Comparison of ENCODE assay signal across 1 cellular context in the genomic region with DNA sequence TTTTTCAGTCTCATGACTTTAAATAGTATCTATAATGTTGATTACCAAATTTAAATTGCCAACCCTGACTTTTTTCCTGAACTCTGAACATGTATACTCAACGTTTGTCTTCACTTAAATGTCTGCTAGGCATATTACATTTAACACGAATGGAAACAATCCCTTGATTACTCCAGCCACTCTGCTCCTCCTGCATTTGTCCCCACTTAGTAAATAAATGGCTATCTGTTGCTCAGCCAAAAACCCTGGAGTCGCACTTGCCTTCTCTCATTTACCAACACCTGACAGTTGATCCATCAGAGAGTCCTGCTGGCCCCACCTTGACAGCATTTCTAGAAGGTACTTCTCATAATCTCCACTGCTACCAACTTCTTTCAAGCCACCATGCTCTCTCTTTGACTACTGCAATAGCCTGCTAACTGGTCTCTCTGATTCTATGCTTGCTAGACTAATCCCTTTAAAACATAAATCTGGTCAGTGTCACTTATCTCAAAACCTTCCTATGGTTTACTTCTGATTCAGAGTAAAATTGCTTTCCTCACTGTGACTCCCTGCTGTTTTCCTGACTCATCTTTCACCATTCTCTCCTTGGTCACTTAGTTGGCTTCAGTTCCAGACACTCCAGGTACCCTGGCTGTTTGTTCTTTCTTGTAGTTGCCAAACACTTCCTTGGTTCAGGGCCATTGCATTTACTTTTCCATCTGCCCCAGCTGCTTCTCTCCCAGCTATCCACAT.
TF ChIP-seq lines count a peak whose summit lies in the region.

No MANE protein-coding gene starts in this region.

TF ChIP-seq in WTC11, 78 proteins besides CTCF, POLR2A, EP300 and RAD21 (continued from another document):
- TF ChIP-seq, protein P1, sequence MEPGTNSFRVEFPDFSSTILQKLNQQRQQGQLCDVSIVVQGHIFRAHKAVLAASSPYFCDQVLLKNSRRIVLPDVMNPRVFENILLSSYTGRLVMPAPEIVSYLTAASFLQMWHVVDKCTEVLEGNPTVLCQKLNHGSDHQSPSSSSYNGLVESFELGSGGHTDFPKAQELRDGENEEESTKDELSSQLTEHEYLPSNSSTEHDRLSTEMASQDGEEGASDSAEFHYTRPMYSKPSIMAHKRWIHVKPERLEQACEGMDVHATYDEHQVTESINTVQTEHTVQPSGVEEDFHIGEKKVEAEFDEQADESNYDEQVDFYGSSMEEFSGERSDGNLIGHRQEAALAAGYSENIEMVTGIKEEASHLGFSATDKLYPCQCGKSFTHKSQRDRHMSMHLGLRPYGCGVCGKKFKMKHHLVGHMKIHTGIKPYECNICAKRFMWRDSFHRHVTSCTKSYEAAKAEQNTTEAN (CRISPR knock-in tag; IDR thresholded peaks at IDR 0.05), result no peak
- TF ChIP-seq, protein P2, sequence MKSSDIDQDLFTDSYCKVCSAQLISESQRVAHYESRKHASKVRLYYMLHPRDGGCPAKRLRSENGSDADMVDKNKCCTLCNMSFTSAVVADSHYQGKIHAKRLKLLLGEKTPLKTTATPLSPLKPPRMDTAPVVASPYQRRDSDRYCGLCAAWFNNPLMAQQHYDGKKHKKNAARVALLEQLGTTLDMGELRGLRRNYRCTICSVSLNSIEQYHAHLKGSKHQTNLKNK (CRISPR knock-in tag; IDR thresholded peaks at IDR 0.05), result no peak
- TF ChIP-seq NR2C2 (CRISPR knock-in tag; IDR thresholded peaks at IDR 0.05), result no peak
- no peak for TF ChIP-seq ZNF671 (CRISPR knock-in tag; IDR thresholded peaks at IDR 0.05)
- TF ChIP-seq, protein P3, sequence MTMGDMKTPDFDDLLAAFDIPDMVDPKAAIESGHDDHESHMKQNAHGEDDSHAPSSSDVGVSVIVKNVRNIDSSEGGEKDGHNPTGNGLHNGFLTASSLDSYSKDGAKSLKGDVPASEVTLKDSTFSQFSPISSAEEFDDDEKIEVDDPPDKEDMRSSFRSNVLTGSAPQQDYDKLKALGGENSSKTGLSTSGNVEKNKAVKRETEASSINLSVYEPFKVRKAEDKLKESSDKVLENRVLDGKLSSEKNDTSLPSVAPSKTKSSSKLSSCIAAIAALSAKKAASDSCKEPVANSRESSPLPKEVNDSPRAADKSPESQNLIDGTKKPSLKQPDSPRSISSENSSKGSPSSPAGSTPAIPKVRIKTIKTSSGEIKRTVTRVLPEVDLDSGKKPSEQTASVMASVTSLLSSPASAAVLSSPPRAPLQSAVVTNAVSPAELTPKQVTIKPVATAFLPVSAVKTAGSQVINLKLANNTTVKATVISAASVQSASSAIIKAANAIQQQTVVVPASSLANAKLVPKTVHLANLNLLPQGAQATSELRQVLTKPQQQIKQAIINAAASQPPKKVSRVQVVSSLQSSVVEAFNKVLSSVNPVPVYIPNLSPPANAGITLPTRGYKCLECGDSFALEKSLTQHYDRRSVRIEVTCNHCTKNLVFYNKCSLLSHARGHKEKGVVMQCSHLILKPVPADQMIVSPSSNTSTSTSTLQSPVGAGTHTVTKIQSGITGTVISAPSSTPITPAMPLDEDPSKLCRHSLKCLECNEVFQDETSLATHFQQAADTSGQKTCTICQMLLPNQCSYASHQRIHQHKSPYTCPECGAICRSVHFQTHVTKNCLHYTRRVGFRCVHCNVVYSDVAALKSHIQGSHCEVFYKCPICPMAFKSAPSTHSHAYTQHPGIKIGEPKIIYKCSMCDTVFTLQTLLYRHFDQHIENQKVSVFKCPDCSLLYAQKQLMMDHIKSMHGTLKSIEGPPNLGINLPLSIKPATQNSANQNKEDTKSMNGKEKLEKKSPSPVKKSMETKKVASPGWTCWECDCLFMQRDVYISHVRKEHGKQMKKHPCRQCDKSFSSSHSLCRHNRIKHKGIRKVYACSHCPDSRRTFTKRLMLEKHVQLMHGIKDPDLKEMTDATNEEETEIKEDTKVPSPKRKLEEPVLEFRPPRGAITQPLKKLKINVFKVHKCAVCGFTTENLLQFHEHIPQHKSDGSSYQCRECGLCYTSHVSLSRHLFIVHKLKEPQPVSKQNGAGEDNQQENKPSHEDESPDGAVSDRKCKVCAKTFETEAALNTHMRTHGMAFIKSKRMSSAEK (CRISPR knock-in tag; IDR thresholded peaks at IDR 0.05; ENCODE audit: borderline replicate concordance), result no peak
- TF ChIP-seq TEAD1 (CRISPR knock-in tag; IDR thresholded peaks at IDR 0.05), result no peak
